In genomic region chr21:8695889-8696288, GRCh38 we compare ENCODE assay signal across 6 cellular contexts.
A peak's percentile ranks its signal among the peaks of the same experiment; 100 is the strongest.
DNase-seq lines count a peak whose midpoint lies in the region; ATAC-seq, FAIRE-seq and TF ChIP-seq lines count a peak whose summit lies in the region.
"Not testable (repeated sequence)": the region's sequence is repeated elsewhere in the genome, so short reads cannot be mapped to it uniquely, and the experiment has no call there.

No MANE protein-coding gene starts in this region.

- H3K27ac ChIP-seq in kidney (ENCODE audit: low read depth in 2 of 2, low read length in 2 of 2); psoas muscle: not testable (repeated sequence)

- TF ChIP-seq CTCF in HFFc6 (IDR thresholded peaks at IDR 0.05) (peak; percentile 54), chondrocyte (IDR thresholded peaks at IDR 0.05) (peak; percentile 59), endothelial cell (IDR thresholded peaks at IDR 0.05; ENCODE audit: unreplicated experiment) (peak; percentile 31), psoas muscle (IDR thresholded peaks at IDR 0.05) (peak; percentile 14)
- TF ChIP-seq CTCF in kidney (IDR thresholded peaks at IDR 0.05; ENCODE audit: borderline replicate concordance, extremely low read depth, insufficient read depth) = not testable (repeated sequence)

- not testable (repeated sequence) for H3K4me3 ChIP-seq in kidney (ENCODE audit: low read length in 2 of 2); psoas muscle

- not testable (repeated sequence) for ATAC-seq in psoas muscle

- H3K4me1 Mint-ChIP-seq in HFFc6 (ENCODE audit: low read depth); chondrocyte (ENCODE audit: low read depth); endothelial cell (ENCODE audit: unreplicated experiment): not testable (repeated sequence)

- not testable (repeated sequence) for H3K9me3 ChIP-seq in kidney (ENCODE audit: control insufficient read depth in 1 of 2, low read length in 2 of 2); psoas muscle

- not testable (repeated sequence) for H3K36me3 ChIP-seq in kidney (ENCODE audit: control insufficient read depth in 1 of 2, insufficient read depth in 2 of 2, low read length in 2 of 2); psoas muscle (ENCODE audit: insufficient read depth in 1 of 2, low read depth in 1 of 2)

- H3K4me3 Mint-ChIP-seq in HFFc6; chondrocyte (ENCODE audit: unreplicated experiment); endothelial cell (ENCODE audit: unreplicated experiment): not testable (repeated sequence)

- H3K27me3 Mint-ChIP-seq in HFFc6 (ENCODE audit: insufficient read depth); chondrocyte (ENCODE audit: low read depth); endothelial cell (ENCODE audit: unreplicated experiment): not testable (repeated sequence)

- intact Hi-C loops in kidney (cut with DNase I); psoas muscle (cut with DNase I): not testable (repeated sequence)

- not testable (repeated sequence) for H3K9me3 Mint-ChIP-seq in HFFc6; chondrocyte (ENCODE audit: low read depth); endothelial cell (ENCODE audit: unreplicated experiment)

- not testable (repeated sequence) for H3K27ac Mint-ChIP-seq in HFFc6; chondrocyte (ENCODE audit: unreplicated experiment); endothelial cell (ENCODE audit: unreplicated experiment)

- not testable (repeated sequence) for H3K9ac ChIP-seq in kidney (ENCODE audit: low read length in 2 of 2)

- 8 to 29% (median 17%) methylated on average over 2 to 3 of the region's 5 CpGs for WGBS in psoas muscle, 3 donors

- H3K27me3 ChIP-seq in psoas muscle (ENCODE audit: insufficient read depth in 3 of 3, low read length in 2 of 3) = not testable (repeated sequence)

- FAIRE-seq in RCC 7860 (lab: Jason Lieb, UNC) (peak; percentile 88), kidney (lab: Jason Lieb, UNC) (peak; percentile 98)

- H3K4me1 ChIP-seq in kidney (ENCODE audit: control insufficient read depth in 1 of 2, insufficient read depth in 1 of 2, low read depth in 1 of 2, low read length in 2 of 2); psoas muscle: not testable (repeated sequence)

- not testable (repeated sequence) for H3K36me3 Mint-ChIP-seq in HFFc6 (ENCODE audit: low read depth); chondrocyte (ENCODE audit: low read depth); endothelial cell (ENCODE audit: low read depth, unreplicated experiment)

- not testable (repeated sequence) for DNase-seq in HFFc6; RCC 7860 (ENCODE audit: low spot score); chondrocyte (ENCODE audit: low spot score); endothelial cell (ENCODE audit: low spot score); kidney; psoas muscle
